8 cellular contexts compared by ENCODE assay signal in the genomic region with DNA sequence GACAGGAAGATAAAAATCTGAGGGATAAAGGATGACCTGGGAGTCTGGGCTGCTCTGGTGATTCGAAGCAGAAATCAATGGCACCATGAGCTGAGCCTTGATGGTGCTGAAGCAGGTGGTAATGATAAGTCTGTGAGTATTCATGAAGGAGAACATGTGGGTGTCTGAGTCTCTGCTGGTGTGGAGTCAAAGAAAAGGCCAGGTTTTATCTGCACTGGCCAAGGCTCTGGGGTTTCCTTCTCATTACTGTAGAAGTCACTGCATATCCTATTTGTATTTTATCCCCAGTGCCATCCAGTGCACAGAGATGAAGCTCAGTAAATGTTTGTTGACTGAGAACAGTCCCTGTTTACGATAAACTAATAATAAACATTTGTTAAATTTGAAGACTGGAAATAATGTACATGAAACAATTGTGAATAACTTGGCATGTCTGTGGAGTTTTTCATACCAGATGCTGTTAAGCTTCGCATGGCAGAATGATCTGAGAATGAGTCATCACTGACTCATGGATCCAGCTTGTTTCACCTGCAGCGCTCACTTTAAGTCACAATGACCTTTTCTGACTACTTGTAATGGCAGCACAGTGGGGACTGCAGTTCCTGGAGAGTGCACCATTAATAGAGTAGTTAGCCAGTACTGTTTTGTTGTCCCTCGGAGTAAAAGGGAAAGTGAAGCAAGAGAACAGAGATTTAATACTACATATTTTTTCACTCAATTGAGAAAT.
DNase-seq lines count a peak whose midpoint lies in the region; ATAC-seq and TF ChIP-seq lines count a peak whose summit lies in the region.

No MANE protein-coding gene starts in this region.

- H3K27me3 Mint-ChIP-seq in glutamatergic neuron (ENCODE audit: unreplicated experiment): peaks cover 2% of the 10 kb centered on the region

- no peak overlapping the region for H3K4me3 Mint-ChIP-seq in glutamatergic neuron (ENCODE audit: unreplicated experiment)

- ATAC-seq in GM18907 (IDR thresholded peaks at IDR 0.05; ENCODE audit: unreplicated experiment) (peak; percentile 95), HG03060 (IDR thresholded peaks at IDR 0.05; ENCODE audit: low read depth, unreplicated experiment) (peak; percentile 97), upper lobe of left lung (ENCODE audit: low FRiP score in 2 of 2) (no peak)

- peaks cover 38% of the 10 kb centered on the region for H3K4me1 Mint-ChIP-seq in glutamatergic neuron (ENCODE audit: low read depth, unreplicated experiment)

- H3K27ac Mint-ChIP-seq in glutamatergic neuron (ENCODE audit: unreplicated experiment): peak overlapping the region; percentile 57

- TF ChIP-seq POLR2A in upper lobe of left lung (IDR thresholded peaks at IDR 0.05): no peak

- DNase-seq in COLO668 (lab: John Stamatoyannopoulos, UW; ENCODE audit: unreplicated experiment) (peak; percentile 3), RKO (ENCODE audit: low spot score) (peak; percentile 87), glutamatergic neuron (no peak), upper lobe of left lung (no peak)
- no peak for DNase-seq in activated effector memory CD4-positive, alpha-beta T cell treated with Interleukin-2 at 50 U/mL for 16 hours
- DNase-seq in activated CD8-positive, alpha-beta memory T cell treated with anti-CD3 and anti-CD28 coated beads, Interleukin-2, amount 50 U/mL, for 48 hours: no peak

- no peaks in the 10 kb centered on the region for H3K9me3 ChIP-seq in upper lobe of left lung

- no peak for TF ChIP-seq EP300 in upper lobe of left lung (IDR thresholded peaks at IDR 0.05)

- no peaks in the 10 kb centered on the region for H3K36me3 Mint-ChIP-seq in glutamatergic neuron (ENCODE audit: unreplicated experiment)

- H3K36me3 ChIP-seq in upper lobe of left lung: no peaks in the 10 kb centered on the region

- no peak overlapping the region for H3K27ac ChIP-seq in upper lobe of left lung

- WGBS in upper lobe of left lung, 2 donors: 60 to 65% methylated on average over 5 of the region's 5 CpGs

- H3K4me1 ChIP-seq in upper lobe of left lung: no peaks in the 10 kb centered on the region

- no peaks in the 10 kb centered on the region for H3K27me3 ChIP-seq in upper lobe of left lung

- no peaks in the 10 kb centered on the region for H3K9me3 Mint-ChIP-seq in glutamatergic neuron (ENCODE audit: unreplicated experiment)

- no peak overlapping the region for H3K4me3 ChIP-seq in upper lobe of left lung

- TF ChIP-seq CTCF in glutamatergic neuron (IDR thresholded peaks at IDR 0.05; ENCODE audit: partially characterized antibody, unreplicated experiment) (no peak), upper lobe of left lung (IDR thresholded peaks at IDR 0.05) (no peak)

Comparison
In these comparisons a context has a peak if more than half of its experiments do, and no peak if none do; other contexts are left out.
1. DNase-seq: peak in COLO668 (single experiment) and RKO (single experiment); none in glutamatergic neuron (single experiment), activated effector memory CD4-positive, alpha-beta T cell treated with Interleukin-2 at 50 U/mL for 16 hours (single experiment), upper lobe of left lung (0 of 2) and activated CD8-positive, alpha-beta memory T cell treated with anti-CD3 and anti-CD28 coated beads, Interleukin-2, amount 50 U/mL, for 48 hours (single experiment).
2. ATAC-seq: peak in GM18907 (single experiment) and HG03060 (single experiment); none in upper lobe of left lung (0 of 2).